Comparison of ENCODE assay signal across 21 cellular contexts in the genomic region with DNA sequence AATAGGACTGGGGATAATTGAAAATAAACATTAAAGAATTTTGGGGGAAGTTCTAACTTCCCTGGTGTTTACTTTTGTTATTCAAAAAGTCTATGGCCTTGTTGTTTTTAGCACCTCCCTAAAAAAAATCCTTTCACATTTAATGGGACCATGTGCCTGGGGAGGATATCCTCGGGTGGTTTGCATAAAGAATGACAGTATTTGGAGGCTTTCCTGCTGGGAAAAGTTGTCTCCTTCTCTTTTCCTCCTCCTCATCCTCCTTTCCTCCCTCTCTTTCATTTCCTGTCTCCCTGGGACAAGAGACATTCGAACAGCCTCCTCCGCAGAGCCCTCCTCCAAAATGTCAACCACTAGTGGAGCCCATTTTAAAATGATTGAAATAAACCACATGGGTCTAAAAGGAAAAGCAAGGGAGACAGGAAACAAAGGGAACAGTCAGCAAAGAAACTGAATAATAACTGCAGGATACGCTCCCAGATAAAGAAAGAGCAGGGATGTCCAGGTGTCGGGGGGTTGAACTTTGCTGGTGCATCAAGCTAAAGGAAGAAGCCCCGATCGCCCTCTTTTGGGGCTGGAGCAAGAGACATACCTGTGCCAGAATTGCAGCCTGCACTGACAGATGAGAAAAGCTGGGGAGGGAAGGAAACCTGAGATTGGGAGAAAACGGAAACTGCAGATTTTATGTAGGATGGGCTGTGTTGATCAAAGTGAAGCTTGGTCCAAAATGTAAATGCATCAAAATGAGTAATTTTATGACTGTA.
"Had no signal": no experiment of that assay in that cellular context is flagged by ENCODE, and none has a peak within 500 bp of the region (broad histone marks: within the 10 kb centered on the region; RNA-seq: fewer than 3 reads in every experiment).

No MANE protein-coding gene starts in this region.

- DNase-seq: activated CD4-positive, alpha-beta memory T cell treated with anti-CD3 and anti-CD28 coated beads, Interleukin-2, amount 10 ng/mL, durations not matched to agents 7 days and 5 days; activated CD4-positive, alpha-beta T cell treated with anti-CD3 and anti-CD28 coated beads for 48 hours; activated CD4-positive, CD25-positive, alpha-beta regulatory T cell; activated effector memory CD4-positive, alpha-beta T cell treated with anti-CD3 and anti-CD28 coated beads, Interleukin-2, amount 50 U/mL, for 16 hours; activated naive CD4-positive, alpha-beta T cell treated with anti-CD3 and anti-CD28 coated beads, Interleukin-2, amount 50 U/mL, for 16 hours; activated naive CD8-positive, alpha-beta T cell treated with anti-CD3 and anti-CD28 coated beads, Interleukin-2, amount 50 U/mL, for 24 hours; anterior cingulate cortex; body of pancreas; effector CD4-positive, alpha-beta T cell; glutamatergic neuron; kidney glomerular epithelial cell; left ventricle myocardium inferior; retina; stimulated activated CD4-positive, alpha-beta T cell treated with anti-CD3 and anti-CD28 coated beads, Interleukin-4, amount 100 ng/mL, for 1 hour; stimulated activated naive CD4-positive, alpha-beta T cell treated with Interleukin-2 at 50 U/mL for 16 hours; T-helper 17 cell; upper lobe of left lung had no signal

- H3K9me3 Mint-ChIP-seq: activated CD4-positive, alpha-beta memory T cell treated with anti-CD3 and anti-CD28 coated beads, Interleukin-2, amount 10 ng/mL, durations not matched to agents 7 days and 5 days; activated naive CD8-positive, alpha-beta T cell treated with anti-CD3 and anti-CD28 coated beads, Interleukin-2, amount 50 U/mL, for 24 hours; dendritic cell treated with granulocyte-macrophage colony-stimulating factor and Interleukin-4, amounts not matched to agents 40 ng/mL and 50 ng/mL, for 4 days; neural crest cell had no signal

- H3K27me3 Mint-ChIP-seq: activated CD4-positive, alpha-beta memory T cell treated with anti-CD3 and anti-CD28 coated beads, Interleukin-2, amount 10 ng/mL, durations not matched to agents 7 days and 5 days; T-helper 17 cell had no signal

- H3K27ac Mint-ChIP-seq: activated CD4-positive, alpha-beta memory T cell treated with anti-CD3 and anti-CD28 coated beads, Interleukin-2, amount 10 ng/mL, durations not matched to agents 7 days and 5 days; activated naive CD8-positive, alpha-beta T cell treated with anti-CD3 and anti-CD28 coated beads, Interleukin-2, amount 50 U/mL, for 24 hours; dendritic cell treated with granulocyte-macrophage colony-stimulating factor and Interleukin-4, amounts not matched to agents 40 ng/mL and 50 ng/mL, for 4 days; progenitor cell of endocrine pancreas; T-helper 17 cell had no signal

- ATAC-seq: activated naive CD8-positive, alpha-beta T cell treated with anti-CD3 and anti-CD28 coated beads, Interleukin-2, amount 50 U/mL, for 24 hours; body of pancreas; esophagus mucosa; T-helper 17 cell had no signal

- H3K4me1 Mint-ChIP-seq: activated CD4-positive, alpha-beta memory T cell treated with anti-CD3 and anti-CD28 coated beads, Interleukin-2, amount 10 ng/mL, durations not matched to agents 7 days and 5 days; activated naive CD8-positive, alpha-beta T cell treated with anti-CD3 and anti-CD28 coated beads, Interleukin-2, amount 50 U/mL, for 24 hours; neural crest cell; T-helper 17 cell had no signal

- H3K4me3 Mint-ChIP-seq: activated CD4-positive, alpha-beta memory T cell treated with anti-CD3 and anti-CD28 coated beads, Interleukin-2, amount 10 ng/mL, durations not matched to agents 7 days and 5 days; activated naive CD8-positive, alpha-beta T cell treated with anti-CD3 and anti-CD28 coated beads, Interleukin-2, amount 50 U/mL, for 24 hours; dendritic cell treated with granulocyte-macrophage colony-stimulating factor and Interleukin-4, amounts not matched to agents 40 ng/mL and 50 ng/mL, for 4 days; neural crest cell; T-helper 17 cell had no signal
